In genomic region chr12:6850796-6851152, GRCh38 we compare ENCODE assay signal across 8 cellular contexts. TPM values are rescaled to one million over a fixed set of nuclear protein-coding genes. Genes with fewer than 3 reads are reported as not detected.
A peak's percentile ranks its signal among the peaks of the same experiment; 100 is the strongest.
DNase-seq lines count a peak whose midpoint lies in the region; TF ChIP-seq lines count a peak whose summit lies in the region.

No MANE protein-coding gene starts in this region.

- no peak overlapping the region for H4K5ac ChIP-seq in mesendoderm (ENCODE audit: low read length)

- DNase-seq in AG04449 (ENCODE audit: low read depth, low spot score) (no peak), breast epithelium (ENCODE audit: low spot score in 2 of 2) (no peak), mesendoderm (no peak), HuH-7 (ENCODE audit: low spot score) (no peak), dedifferentiated amniotic fluid mesenchymal stem cell (ENCODE audit: extremely low spot score) (no peak), uterus (no peak)
- DNase-seq in effector CD8-positive, alpha-beta T cell (lab: John Stamatoyannopoulos, UW): no peak

- H3K9ac ChIP-seq in HUES64 (ENCODE audit: low read depth, low read length) (peak overlapping the region; percentile 67), mesendoderm (ENCODE audit: low read length) (peak overlapping the region; percentile 90)

- H3K4ac ChIP-seq in mesendoderm (ENCODE audit: low read depth, low read length): peak overlapping the region; percentile 64

- H2AK5ac ChIP-seq in mesendoderm (ENCODE audit: low read length): no peak overlapping the region

- H3K79me1 ChIP-seq in mesendoderm (ENCODE audit: low read length): peaks cover 24% of the 10 kb centered on the region

- TF ChIP-seq CTCF in AG04449 (IDR thresholded peaks at IDR 0.05; ENCODE audit: insufficient read depth, low read length, missing control alignments): no peak
- no peak for TF ChIP-seq CTCF in breast epithelium (IDR thresholded peaks at IDR 0.05)
- no peak for TF ChIP-seq CTCF in uterus (IDR thresholded peaks at IDR 0.05)

- intact Hi-C loops in breast epithelium (cut with DNase I; ENCODE audit: low total_unique reads): no loop called here
- intact Hi-C loops in uterus (cut with DNase I; ENCODE audit: low total_unique reads): no loop called here

- no peaks in the 10 kb centered on the region for H3K9me3 ChIP-seq in HUES64 (ENCODE audit: insufficient read depth, low read depth, low read length)
- no peaks in the 10 kb centered on the region for H3K9me3 ChIP-seq in breast epithelium
- no peaks in the 10 kb centered on the region for H3K9me3 ChIP-seq in uterus

- CTCF ChIA-PET in AG04449 (lab: Yijun Ruan, JAX): interaction anchor here (1.2 to 18.1 kb wide), 6 partner anchors 9 to 97 kb away, joined by 5 to 316 read pairs (median 30); partner anchors contain the start of genes GNB3, MLF2, P3H3 and PTMS

- no peak overlapping the region for H4K8ac ChIP-seq in mesendoderm (ENCODE audit: low read depth, low read length)

- no peaks in the 10 kb centered on the region for H3K27me3 ChIP-seq in HUES64 (ENCODE audit: insufficient read depth, low read length)
- H3K27me3 ChIP-seq in breast epithelium: no peaks in the 10 kb centered on the region
- H3K27me3 ChIP-seq in mesendoderm (ENCODE audit: insufficient read depth, low read length, poor library complexity): no peaks in the 10 kb centered on the region
- H3K27me3 ChIP-seq in uterus: no peaks in the 10 kb centered on the region

- H3K4me3 ChIP-seq in AG04449 (ENCODE audit: low read depth, low read length): peak overlapping the region; percentile 98
- H3K4me3 ChIP-seq in HUES64 (ENCODE audit: low read length): peak overlapping the region; percentile 70
- H3K4me3 ChIP-seq in breast epithelium: peak overlapping the region in 2 of 3 donors; percentile 74 to 80
- peak overlapping the region; percentile 79 for H3K4me3 ChIP-seq in mesendoderm (ENCODE audit: low read length)
- H3K4me3 ChIP-seq in uterus: peak overlapping the region in 1 of 2 donors; percentile 77

- H3K18ac ChIP-seq in mesendoderm (ENCODE audit: low read length): no peak overlapping the region

- H2BK5ac ChIP-seq in mesendoderm (ENCODE audit: low read length): no peak overlapping the region

- TF ChIP-seq POLR2A in breast epithelium (IDR thresholded peaks at IDR 0.05) (no peak), uterus (IDR thresholded peaks at IDR 0.05) (no peak)

- H2BK15ac ChIP-seq in mesendoderm (replicated peaks; ENCODE audit: low read depth): no peak overlapping the region

- H3K79me2 ChIP-seq in mesendoderm (ENCODE audit: control insufficient read depth, insufficient read depth, low read length): peaks cover 26% of the 10 kb centered on the region

- H3K4me2 ChIP-seq in mesendoderm (ENCODE audit: low read length): peak overlapping the region; percentile 74

- POLR2A ChIA-PET in AG04449 (lab: Yijun Ruan, JAX): interaction anchor here (0.8 to 8.8 kb wide), 7 partner anchors 10 to 151 kb away, joined by 3 to 164 read pairs (median 19); partner anchors contain the start of genes GNB3, P3H3, PTMS and SPSB2

- H3K36me3 ChIP-seq in HUES64 (ENCODE audit: insufficient read depth, low read length): peaks cover 50% of the 10 kb centered on the region
- no peaks in the 10 kb centered on the region for H3K36me3 ChIP-seq in breast epithelium
- H3K36me3 ChIP-seq in mesendoderm (ENCODE audit: control insufficient read depth, insufficient read depth, low read length): peaks cover 10% of the 10 kb centered on the region
- H3K36me3 ChIP-seq in uterus: no peaks in the 10 kb centered on the region

- WGBS in HUES64: 9% methylated on average over 16 of the region's 16 CpGs
- WGBS in mesendoderm (ENCODE audit: extremely low coverage, insufficient coverage, low lambda C conversion rate): no CpG with 5 or more reads among the region's 16 CpGs

- H3K23ac ChIP-seq in mesendoderm (ENCODE audit: low read length): no peak overlapping the region

- H3K56ac ChIP-seq in mesendoderm (ENCODE audit: low read length): peak overlapping the region; percentile 95

- H3K4me1 ChIP-seq in HUES64 (ENCODE audit: insufficient read depth, low read length): peaks cover 10% of the 10 kb centered on the region
- peaks cover 4 to 6% of the 10 kb centered on the region in 2 donors for H3K4me1 ChIP-seq in breast epithelium
- peaks cover 6% of the 10 kb centered on the region for H3K4me1 ChIP-seq in mesendoderm (ENCODE audit: control insufficient read depth, low read depth, low read length)
- H3K4me1 ChIP-seq in uterus: no peaks in the 10 kb centered on the region

- no peak overlapping the region for H2BK120ac ChIP-seq in mesendoderm (ENCODE audit: low read depth, low read length)

- peak overlapping the region; percentile 19; the same call in 1 of the 2 replicates for H3K27ac ChIP-seq in HUES64 (ENCODE audit: low read depth, low read length)
- H3K27ac ChIP-seq in breast epithelium: peak overlapping the region in 1 of 2 donors; percentile 94
- no peak overlapping the region for H3K27ac ChIP-seq in mesendoderm (ENCODE audit: low read depth, low read length)
- H3K27ac ChIP-seq in uterus: peak overlapping the region in 1 of 2 donors; percentile 88

RNA-seq across cellular contexts. Expression of gene CDCA3, which starts 0.3 kb away (rescaled TPM):
- polyA plus RNA-seq in HUES64 (2013, experiment 1 of 2): 47.6 TPM
- polyA plus RNA-seq in HUES64 (2013, experiment 2 of 2): 50.7 TPM
- total RNA-seq in breast epithelium (1 to 10 TPM in 2 of 3 donors, under 1 TPM in 1; 0.33 to 3.0 (median 1.8) TPM), uterus (1 to 10 TPM in 1 of 4 donors, under 1 TPM in 1, not detected in 2; 0.76 to 9.6 TPM)
- polyA plus RNA-seq in mesendoderm (2013, experiment 1 of 2): 80.7 TPM
- 79.7 TPM for polyA plus RNA-seq in mesendoderm (2013, experiment 2 of 2)

RNA-seq across cellular contexts. Expression of gene USP5, which starts 1.2 kb away (rescaled TPM):
- polyA plus RNA-seq in HUES64 (2013, experiment 1 of 2): 69.7 TPM
- 67.6 TPM for polyA plus RNA-seq in HUES64 (2013, experiment 2 of 2)
- 10 to 100 TPM; 32.6 to 52.8 (median 34.7) TPM for total RNA-seq in breast epithelium
- polyA plus RNA-seq in mesendoderm (2013, experiment 1 of 2): 86.8 TPM
- 87.0 TPM for polyA plus RNA-seq in mesendoderm (2013, experiment 2 of 2)
- 10 to 100 TPM; 37.1 to 68.6 (median 52.8) TPM for total RNA-seq in uterus

RNA-seq across cellular contexts. Expression of gene GNB3, which starts 10.0 kb away (rescaled TPM):
- polyA plus RNA-seq in HUES64 (2013, experiment 1 of 2): 6.4 TPM
- 4.9 TPM for polyA plus RNA-seq in HUES64 (2013, experiment 2 of 2)
- 1 to 10 TPM in 2 of 3 donors, under 1 TPM in 1; 0.80 to 3.3 (median 2.2) TPM for total RNA-seq in breast epithelium
- polyA plus RNA-seq in mesendoderm (2013, experiment 1 of 2): 1.5 TPM
- polyA plus RNA-seq in mesendoderm (2013, experiment 2 of 2): 2.0 TPM
- 10 to 100 TPM in 1 of 4 donors, 1 to 10 TPM in 1, under 1 TPM in 1, not detected in 1; under 0.01 to 18.3 (median 2.7) TPM for total RNA-seq in uterus

RNA-seq across cellular contexts. Expression of gene TPI1, which starts 16.6 kb away (rescaled TPM):
- 868 TPM for polyA plus RNA-seq in HUES64 (2013, experiment 1 of 2)
- polyA plus RNA-seq in HUES64 (2013, experiment 2 of 2): 943 TPM
- total RNA-seq in breast epithelium (100 to 1,000 TPM; 297 to 386 (median 351) TPM), uterus (100 to 1,000 TPM; 159 to 307 (median 240) TPM)
- 727 TPM for polyA plus RNA-seq in mesendoderm (2013, experiment 1 of 2)
- polyA plus RNA-seq in mesendoderm (2013, experiment 2 of 2): 759 TPM

RNA-seq across cellular contexts. Expression of gene SPSB2, which starts 22.3 kb away (rescaled TPM):
- 10.5 TPM for polyA plus RNA-seq in HUES64 (2013, experiment 1 of 2)
- polyA plus RNA-seq in HUES64 (2013, experiment 2 of 2): 9.4 TPM
- total RNA-seq in breast epithelium (10 to 100 TPM in 2 of 3 donors, 1 to 10 TPM in 1; 9.0 to 13.4 (median 12.7) TPM), uterus (10 to 100 TPM in 1 of 4 donors, 1 to 10 TPM in 3; 2.8 to 11.3 (median 5.0) TPM)
- 6.0 TPM for polyA plus RNA-seq in mesendoderm (2013, experiment 1 of 2)
- 5.3 TPM for polyA plus RNA-seq in mesendoderm (2013, experiment 2 of 2)
